In genomic region chr7:38222481-38223096, GRCh38 we compare ENCODE assay signal across 8 cellular contexts. TPM values are rescaled to one million over a fixed set of nuclear protein-coding genes. Genes with fewer than 3 reads are reported as not detected.
DNase-seq lines count a peak whose midpoint lies in the region; ATAC-seq and TF ChIP-seq lines count a peak whose summit lies in the region.

No MANE protein-coding gene starts in this region.

- H3K9me3 ChIP-seq in A673 (ENCODE audit: low read depth, low read length, poor library complexity, severe bottlenecking) = no peaks in the 10 kb centered on the region
- H3K9me3 ChIP-seq in left ventricle myocardium inferior (replicated peaks) = no peaks in the 10 kb centered on the region

- BruUV-seq in A673 (replicated peaks; lab: Mats Ljungman, UMichigan) = no TSS peak

- H3K4me3 ChIP-seq in A673 (ENCODE audit: low read depth, low read length, poor library complexity, severe bottlenecking) = no peak overlapping the region
- H3K4me3 ChIP-seq in GM12864 (ENCODE audit: low read depth, low read length) = no peak overlapping the region
- H3K4me3 ChIP-seq in left ventricle myocardium inferior = no peak overlapping the region
- no peak overlapping the region for H3K4me3 ChIP-seq in retinal pigment epithelial cell (ENCODE audit: low read length)

- no peaks in the 10 kb centered on the region for H3K27me3 Mint-ChIP-seq in activated T-helper 17 cell treated with anti-CD3 and anti-CD28 coated beads, Interleukin-2, amount 50 U/mL, for 72 hours

- H3K36me3 ChIP-seq in A673 (ENCODE audit: insufficient read depth, low read length, poor library complexity, severe bottlenecking) = peaks cover 6% of the 10 kb centered on the region
- peaks cover 52% of the 10 kb centered on the region for H3K36me3 ChIP-seq in left ventricle myocardium inferior

- H3K4me1 ChIP-seq in A673 (ENCODE audit: insufficient read depth, low read length, poor library complexity, severe bottlenecking) = no peaks in the 10 kb centered on the region
- H3K4me1 ChIP-seq in left ventricle myocardium inferior = peaks cover 10% of the 10 kb centered on the region

- H3K36me3 Mint-ChIP-seq in activated T-helper 17 cell treated with anti-CD3 and anti-CD28 coated beads, Interleukin-2, amount 50 U/mL, for 72 hours (ENCODE audit: low read depth) = peaks cover 50% of the 10 kb centered on the region

- DNase-seq in A673 (ENCODE audit: low spot score) = peak; percentile 63
- DNase-seq in GM12864 (ENCODE audit: low read depth) = peak; percentile 31
- peak; percentile 35 for DNase-seq in NCI-H226
- no peak for DNase-seq in left ventricle myocardium inferior
- DNase-seq in retinal pigment epithelial cell (ENCODE audit: low read depth) = no peak

- no peaks in the 10 kb centered on the region for H3K9me3 Mint-ChIP-seq in activated T-helper 17 cell treated with anti-CD3 and anti-CD28 coated beads, Interleukin-2, amount 50 U/mL, for 72 hours

- TF ChIP-seq CTCF in A673 (conservative IDR thresholded peaks at IDR 0.05; ENCODE audit: low read depth, low read length) (peak; percentile 76), GM12864 (IDR thresholded peaks at IDR 0.05; ENCODE audit: low read depth, low read length, missing control alignments) (peak; percentile 75), left ventricle myocardium inferior (IDR thresholded peaks at IDR 0.05; ENCODE audit: borderline replicate concordance) (peak; percentile 93), retinal pigment epithelial cell (conservative IDR thresholded peaks at IDR 0.05; ENCODE audit: low read depth, low read length) (peak; percentile 84)

- intact Hi-C loops in A673 (cut with micrococcal nuclease; ENCODE audit: unreplicated experiment) (loop anchor here (1.0 kb wide), 1 partner anchor 116 kb away; no protein-coding TSS in a partner anchor), left ventricle myocardium inferior (cut with micrococcal nuclease) (loop anchor here (2.0 to 5.0 kb wide), 2 partner anchors 116 to 320 kb away; no protein-coding TSS in a partner anchor)

- H3K27ac ChIP-seq in A673 (ENCODE audit: low read depth, low read length, poor library complexity, severe bottlenecking) = no peak overlapping the region
- H3K27ac ChIP-seq in left ventricle myocardium inferior (replicated peaks) = no peak overlapping the region

- POLR2A ChIA-PET in A673 (lab: Charles Lee; ENCODE audit: low non-redundant PET) = no interaction called here

- no peaks in the 10 kb centered on the region for H3K27me3 ChIP-seq in A673 (replicated peaks; ENCODE audit: insufficient read depth, low read depth, low read length, poor library complexity)
- H3K27me3 ChIP-seq in left ventricle myocardium inferior (ENCODE audit: low read depth) = no peaks in the 10 kb centered on the region

- H3K4me3 Mint-ChIP-seq in activated T-helper 17 cell treated with anti-CD3 and anti-CD28 coated beads, Interleukin-2, amount 50 U/mL, for 72 hours = no peak overlapping the region

- CTCF ChIA-PET in A673 (lab: Charles Lee) = interaction anchor here (0.6 kb wide), 1 partner anchor 1016 kb away, joined by 3 read pairs; no protein-coding TSS in a partner anchor

- peak; percentile 71 for ATAC-seq in HG03135 (IDR thresholded peaks at IDR 0.05; ENCODE audit: unreplicated experiment)
- ATAC-seq in activated T-helper 17 cell treated with anti-CD3 and anti-CD28 coated beads, Interleukin-2, amount 50 U/mL, for 72 hours (replicated peaks) = peak; percentile 48
- no peak for ATAC-seq in GM18861 (IDR thresholded peaks at IDR 0.05; ENCODE audit: unreplicated experiment)

- no peak overlapping the region for H3K27ac Mint-ChIP-seq in activated T-helper 17 cell treated with anti-CD3 and anti-CD28 coated beads, Interleukin-2, amount 50 U/mL, for 72 hours

- H3K4me1 Mint-ChIP-seq in activated T-helper 17 cell treated with anti-CD3 and anti-CD28 coated beads, Interleukin-2, amount 50 U/mL, for 72 hours = peaks cover 15% of the 10 kb centered on the region

RNA-seq across cellular contexts. Expression of gene STARD3NL, which starts 44.5 kb away (rescaled TPM):
- total RNA-seq in A673 (2021) (34.8 and 36.1 TPM in 2 replicates), left ventricle myocardium inferior (24.8 TPM)
- 10 to 100 TPM; 20.6 to 28.9 TPM for total RNA-seq in activated T-helper 17 cell treated with anti-CD3 and anti-CD28 coated beads, Interleukin-2, amount 50 U/mL, for 72 hours

Comparison
In these comparisons a context has a peak if more than half of its experiments do, and no peak if none do; other contexts are left out.
1. DNase-seq: peak in A673 (single experiment), GM12864 (single experiment) and NCI-H226 (single experiment); none in left ventricle myocardium inferior (single experiment) and retinal pigment epithelial cell (single experiment).
2. Peak in every context shown above with its lines, with median percentiles within 50 percentile points of each other: CTCF ChIP-seq.